In the genomic region with DNA sequence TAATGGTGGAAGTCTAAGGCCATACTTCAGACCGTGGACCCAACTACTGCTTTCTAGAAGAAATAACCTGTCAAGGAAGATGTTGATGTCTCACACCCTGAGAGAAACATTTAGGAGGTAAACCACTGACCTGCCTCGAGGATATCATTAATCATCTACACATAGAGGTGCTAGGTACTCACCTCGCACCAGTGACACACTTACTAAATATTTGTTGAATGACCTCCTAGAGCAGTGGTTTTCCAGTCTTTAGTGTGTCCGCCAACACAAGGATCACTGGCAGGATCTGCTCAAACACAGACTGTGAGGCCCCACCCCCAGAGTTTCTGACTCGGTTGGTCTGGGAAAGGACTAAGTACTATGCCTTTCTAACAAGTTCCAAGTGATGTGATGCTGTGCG, we compare ENCODE assay signal across 19 cellular contexts.
A peak's percentile ranks its signal among the peaks of the same experiment; 100 is the strongest.
DNase-seq lines count a peak whose midpoint lies in the region; ATAC-seq, FAIRE-seq and TF ChIP-seq lines count a peak whose summit lies in the region.
"Had no signal": no experiment of that assay in that cellular context is flagged by ENCODE, and none has a peak within 500 bp of the region (broad histone marks: within the 10 kb centered on the region; RNA-seq: fewer than 3 reads in every experiment).

No MANE protein-coding gene starts in this region.

- no peak for TF ChIP-seq CTCF in keratinocyte (optimal IDR thresholded peaks at IDR 0.05 in 1 of 3, IDR thresholded peaks at IDR 0.05 in 1 of 3, conservative IDR thresholded peaks at IDR 0.05 in 1 of 3; ENCODE audit: extremely low read depth in 1 of 3, insufficient read depth in 2 of 3, low read length in 3 of 3)

- H3K4me3 ChIP-seq in keratinocyte (ENCODE audit: control insufficient read depth in 2 of 3, extremely low read depth in 1 of 3, insufficient read depth in 2 of 3, low read depth in 1 of 3, low read length in 3 of 3), result no peak overlapping the region
- no peak overlapping the region for H3K4me3 ChIP-seq in naive thymus-derived CD4-positive, alpha-beta T cell (ENCODE audit: low read length)
- H3K4me3 ChIP-seq: BLaER1 had no signal

- DNase-seq in Daoy (ENCODE audit: low read depth), result peak; percentile 42
- peak; percentile 81 for DNase-seq in M059J (ENCODE audit: low read depth)
- DNase-seq in astrocyte of the hippocampus (ENCODE audit: low read depth, low spot score), result peak; percentile 67
- no peak for DNase-seq in keratinocyte (ENCODE audit: low read depth, low spot score)
- no peak for DNase-seq in naive thymus-derived CD4-positive, alpha-beta T cell
- DNase-seq: CD8-positive, alpha-beta T cell; GOT3; KG1; NCI-H1436; NCI-H1930; NCI-H526; PC-3; SW 1271 had no signal

- H3K9me3 ChIP-seq in keratinocyte (ENCODE audit: control insufficient read depth, low read depth, low read length), result no peaks in the 10 kb centered on the region
- no peaks in the 10 kb centered on the region for H3K9me3 ChIP-seq in naive thymus-derived CD4-positive, alpha-beta T cell (ENCODE audit: control insufficient read depth in 2 of 3, low read length in 3 of 3)
- H3K9me3 ChIP-seq: BLaER1 had no signal

- POLR2A ChIA-PET in naive thymus-derived CD4-positive, alpha-beta T cell (lab: Charles Lee), result no interaction called here

- peaks cover 8% of the 10 kb centered on the region for H3K9me1 ChIP-seq in keratinocyte (ENCODE audit: control insufficient read depth, extremely low read depth, insufficient read depth, low read length)

- FAIRE-seq in keratinocyte (lab: Jason Lieb, UNC), result peak; percentile 75
- FAIRE-seq: D721Med, GM19239 had no signal

- H3K9me3 Mint-ChIP-seq in naive thymus-derived CD4-positive, alpha-beta T cell, result no peaks in the 10 kb centered on the region
- H3K9me3 Mint-ChIP-seq: CD8-positive, alpha-beta T cell had no signal

- peaks cover 17 to 55% (median 43%) of the 10 kb centered on the region in 7 donors for H3K4me1 Mint-ChIP-seq in naive thymus-derived CD4-positive, alpha-beta T cell

- H3K27ac Mint-ChIP-seq in naive thymus-derived CD4-positive, alpha-beta T cell, result no peak overlapping the region
- H3K27ac Mint-ChIP-seq: CD8-positive, alpha-beta T cell had no signal

- H4K20me1 ChIP-seq in keratinocyte (ENCODE audit: control insufficient read depth, extremely low read depth, insufficient read depth, low read length), result no peaks in the 10 kb centered on the region
- H4K20me1 ChIP-seq: BLaER1 had no signal

- intact Hi-C loops in naive thymus-derived CD4-positive, alpha-beta T cell (cut with micrococcal nuclease), result loop anchor here in 1 of 2 donors (10.0 kb wide), 1 partner anchor 113 kb away; no protein-coding TSS in a partner anchor

- dilution Hi-C loops in keratinocyte (cut with MboI; ENCODE audit: extremely low pct_ligation_motif_present, low sequenced_read_pairs), result no loop called here

- no peaks in the 10 kb centered on the region for H3K79me2 ChIP-seq in keratinocyte (ENCODE audit: control insufficient read depth, insufficient read depth, low read length)

- H3K9ac ChIP-seq in keratinocyte (ENCODE audit: control insufficient read depth, extremely low read depth, insufficient read depth, low read length), result no peak overlapping the region
- H3K9ac ChIP-seq: BLaER1 had no signal

- peaks cover 5 to 32% (median 12%) of the 10 kb centered on the region in 5 donors for H3K36me3 Mint-ChIP-seq in naive thymus-derived CD4-positive, alpha-beta T cell

- H3K4me2 ChIP-seq in keratinocyte (ENCODE audit: control insufficient read depth, extremely low read depth, insufficient read depth, low read depth, low read length), result peak overlapping the region; percentile 42
- H3K4me2 ChIP-seq: BLaER1 had no signal

- CTCF ChIA-PET in naive thymus-derived CD4-positive, alpha-beta T cell (lab: Charles Lee), result no interaction called here

- H2AFZ ChIP-seq in keratinocyte (ENCODE audit: control insufficient read depth, low read length), result no peak overlapping the region

- H3K4me3 Mint-ChIP-seq in naive thymus-derived CD4-positive, alpha-beta T cell, result no peak overlapping the region
- H3K4me3 Mint-ChIP-seq: CD8-positive, alpha-beta T cell had no signal

- peaks cover 21% of the 10 kb centered on the region for H3K4me1 ChIP-seq in keratinocyte (ENCODE audit: control insufficient read depth, extremely low read depth, insufficient read depth, low read length)
- peaks cover 0 to 11% of the 10 kb centered on the region in 2 donors for H3K4me1 ChIP-seq in naive thymus-derived CD4-positive, alpha-beta T cell (ENCODE audit: control insufficient read depth in 2 of 2, insufficient read depth in 2 of 2, low read length in 2 of 2)
- H3K4me1 ChIP-seq: BLaER1 had no signal

- H3K27me3 Mint-ChIP-seq in naive thymus-derived CD4-positive, alpha-beta T cell, result no peaks in the 10 kb centered on the region

- no peak overlapping the region for H3K27ac ChIP-seq in keratinocyte (ENCODE audit: control insufficient read depth, insufficient read depth, low read length)
- H3K27ac ChIP-seq in naive thymus-derived CD4-positive, alpha-beta T cell (ENCODE audit: low read depth, low read length), result no peak overlapping the region
- H3K27ac ChIP-seq: BLaER1 had no signal

- H3K27me3 ChIP-seq in keratinocyte (ENCODE audit: control insufficient read depth, extremely low read depth, insufficient read depth, low read length), result no peaks in the 10 kb centered on the region
- H3K27me3 ChIP-seq in naive thymus-derived CD4-positive, alpha-beta T cell (ENCODE audit: control insufficient read depth in 2 of 2, insufficient read depth in 2 of 2, low read length in 2 of 2), result no peaks in the 10 kb centered on the region
- H3K27me3 ChIP-seq: BLaER1 had no signal

- no peak for ATAC-seq in naive thymus-derived CD4-positive, alpha-beta T cell
- ATAC-seq in HG02588 (IDR thresholded peaks at IDR 0.05; ENCODE audit: unreplicated experiment), result no peak
- no peak for ATAC-seq in SK-N-SH treated with all-trans-retinoic acid at 6 μM for 48 hours
- ATAC-seq in GM21360 (IDR thresholded peaks at IDR 0.05; ENCODE audit: unreplicated experiment), result no peak
- ATAC-seq: CD8-positive, alpha-beta T cell; PC-3 had no signal

- H3K36me3 ChIP-seq in keratinocyte (ENCODE audit: control insufficient read depth in 2 of 2, extremely low read depth in 1 of 2, insufficient read depth in 2 of 2, low read length in 2 of 2), result no peaks in the 10 kb centered on the region
- peaks cover 0 to 22% (median 0%) of the 10 kb centered on the region in 3 experiments for H3K36me3 ChIP-seq in naive thymus-derived CD4-positive, alpha-beta T cell (ENCODE audit: control insufficient read depth in 2 of 3, insufficient read depth in 3 of 3, low read length in 3 of 3)
- H3K36me3 ChIP-seq: BLaER1 had no signal

TF ChIP-seq in SK-N-SH treated with all-trans-retinoic acid at 6 μM for 48 hours, 23 proteins besides CTCF, POLR2A, EP300 and RAD21:
- TF ChIP-seq ZFP3 (CRISPR knock-in tag; IDR thresholded peaks at IDR 0.05) (no peak), ISL1 (CRISPR knock-in tag; IDR thresholded peaks at IDR 0.05) (no peak)

Comparison
In these comparisons a context has a peak if more than half of its experiments do, and no peak if none do; other contexts are left out.
1. DNase-seq: peak in Daoy (single experiment), M059J (single experiment) and astrocyte of the hippocampus (single experiment); none in keratinocyte (single experiment) and naive thymus-derived CD4-positive, alpha-beta T cell (0 of 9).